Comparison of ENCODE assay signal across 9 cellular contexts in the genomic region with DNA sequence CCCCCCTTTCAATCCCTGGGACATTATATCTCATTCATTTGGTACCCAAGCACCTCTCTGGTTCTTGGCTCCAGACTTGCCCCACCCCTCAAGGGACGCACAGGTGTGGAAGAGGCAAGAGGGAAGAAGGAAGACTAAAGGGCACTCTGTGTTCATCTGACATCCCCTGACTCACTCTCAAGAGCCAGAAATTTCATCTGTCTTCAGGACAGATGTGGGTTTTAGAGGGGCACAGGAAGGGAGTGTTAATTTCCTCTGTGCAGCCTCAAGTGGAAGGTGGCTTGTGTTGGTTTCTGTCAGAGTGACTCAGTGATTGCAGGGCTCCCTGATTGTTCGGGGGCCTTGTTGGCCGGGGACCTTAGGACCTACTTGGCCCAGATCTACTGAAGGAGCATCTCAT. TPM values are rescaled to one million over a fixed set of nuclear protein-coding genes. Genes with fewer than 3 reads are reported as not detected.
DNase-seq lines count a peak whose midpoint lies in the region; ATAC-seq, FAIRE-seq and TF ChIP-seq lines count a peak whose summit lies in the region.
"Had no signal": no experiment of that assay in that cellular context is flagged by ENCODE, and none has a peak within 500 bp of the region (broad histone marks: within the 10 kb centered on the region; RNA-seq: fewer than 3 reads in every experiment).

No MANE protein-coding gene starts in this region.

- H3K9ac ChIP-seq in keratinocyte (ENCODE audit: control insufficient read depth, extremely low read depth, insufficient read depth, low read length): no peak overlapping the region

- H3K36me3 Mint-ChIP-seq in activated naive CD4-positive, alpha-beta T cell treated with anti-CD3 and anti-CD28 coated beads, Interleukin-2, amount 50 U/mL, for 24 hours: peaks cover 2% of the 10 kb centered on the region
- H3K36me3 Mint-ChIP-seq in activated CD8-positive, alpha-beta T cell treated with anti-CD3 and anti-CD28 coated beads, Interleukin-2, amount 10 ng/mL, durations not matched to agents 7 days and 5 days (ENCODE audit: low read depth): no peaks in the 10 kb centered on the region
- H3K36me3 Mint-ChIP-seq in type B pancreatic cell: peaks cover 8% of the 10 kb centered on the region

- no peak overlapping the region for H2AFZ ChIP-seq in keratinocyte (ENCODE audit: control insufficient read depth, low read length)

- FAIRE-seq in keratinocyte (lab: Jason Lieb, UNC): peak; percentile 36

- TF ChIP-seq CTCF in keratinocyte (optimal IDR thresholded peaks at IDR 0.05 in 1 of 3, IDR thresholded peaks at IDR 0.05 in 1 of 3, conservative IDR thresholded peaks at IDR 0.05 in 1 of 3; ENCODE audit: extremely low read depth in 1 of 3, insufficient read depth in 2 of 3, low read length in 3 of 3) (no peak), type B pancreatic cell (conservative IDR thresholded peaks at IDR 0.05) (no peak)

- H3K27ac ChIP-seq in keratinocyte (ENCODE audit: control insufficient read depth, insufficient read depth, low read length): peak overlapping the region; percentile 70

- peaks cover 2% of the 10 kb centered on the region for H3K9me1 ChIP-seq in keratinocyte (ENCODE audit: control insufficient read depth, extremely low read depth, insufficient read depth, low read length)

- H4K20me1 ChIP-seq in keratinocyte (ENCODE audit: control insufficient read depth, extremely low read depth, insufficient read depth, low read length): no peaks in the 10 kb centered on the region

- H3K79me2 ChIP-seq in keratinocyte (ENCODE audit: control insufficient read depth, insufficient read depth, low read length): no peaks in the 10 kb centered on the region

- H3K4me3 Mint-ChIP-seq in activated naive CD4-positive, alpha-beta T cell treated with anti-CD3 and anti-CD28 coated beads, Interleukin-2, amount 50 U/mL, for 24 hours: peak overlapping the region; percentile 92
- H3K4me3 Mint-ChIP-seq in activated CD8-positive, alpha-beta T cell treated with anti-CD3 and anti-CD28 coated beads, Interleukin-2, amount 10 ng/mL, durations not matched to agents 7 days and 5 days: peak overlapping the region; percentile 65
- H3K4me3 Mint-ChIP-seq in type B pancreatic cell: peak overlapping the region; percentile 67

- DNase-seq in activated naive CD4-positive, alpha-beta T cell treated with Interleukin-2 at 50 U/mL for 16 hours: no peak
- peak; percentile 45 for DNase-seq in activated CD8-positive, alpha-beta T cell treated with anti-CD3 and anti-CD28 coated beads, Interleukin-2, amount 10 ng/mL, durations not matched to agents 7 days and 5 days
- no peak for DNase-seq in keratinocyte (ENCODE audit: low read depth, low spot score)
- DNase-seq in type B pancreatic cell (ENCODE audit: extremely low spot score, unreplicated experiment): no peak
- no peak for DNase-seq in C1 segment of cervical spinal cord (lab: John Stamatoyannopoulos, UW)
- DNase-seq in stimulated activated CD4-positive, alpha-beta T cell treated with anti-CD3 and anti-CD28 coated beads, Interleukin-12 subunit alpha, Interleukin-12 subunit beta, amount 100 ng/mL, for 4 hours: no peak

- H3K4me2 ChIP-seq in keratinocyte (ENCODE audit: control insufficient read depth, extremely low read depth, insufficient read depth, low read depth, low read length): peak overlapping the region; percentile 38

- no peaks in the 10 kb centered on the region for H3K27me3 ChIP-seq in keratinocyte (ENCODE audit: control insufficient read depth, extremely low read depth, insufficient read depth, low read length)

- no peaks in the 10 kb centered on the region for H3K27me3 Mint-ChIP-seq in activated naive CD4-positive, alpha-beta T cell treated with anti-CD3 and anti-CD28 coated beads, Interleukin-2, amount 50 U/mL, for 24 hours
- peaks cover 12% of the 10 kb centered on the region for H3K27me3 Mint-ChIP-seq in activated CD8-positive, alpha-beta T cell treated with anti-CD3 and anti-CD28 coated beads, Interleukin-2, amount 10 ng/mL, durations not matched to agents 7 days and 5 days (ENCODE audit: low read depth)
- peaks cover 58% of the 10 kb centered on the region for H3K27me3 Mint-ChIP-seq in type B pancreatic cell

- peak; percentile 25 for ATAC-seq in activated CD8-positive, alpha-beta T cell treated with anti-CD3 and anti-CD28 coated beads, Interleukin-2, amount 10 ng/mL, durations not matched to agents 7 days and 5 days
- no peak for ATAC-seq in GM18519 (IDR thresholded peaks at IDR 0.05; ENCODE audit: low FRiP score, unreplicated experiment)

- no peak overlapping the region for H3K4me3 ChIP-seq in keratinocyte (ENCODE audit: control insufficient read depth in 2 of 3, extremely low read depth in 1 of 3, insufficient read depth in 2 of 3, low read depth in 1 of 3, low read length in 3 of 3)

- no peaks in the 10 kb centered on the region for H3K9me3 ChIP-seq in keratinocyte (ENCODE audit: control insufficient read depth, low read depth, low read length)

- H3K9me3 Mint-ChIP-seq in activated naive CD4-positive, alpha-beta T cell treated with anti-CD3 and anti-CD28 coated beads, Interleukin-2, amount 50 U/mL, for 24 hours: no peaks in the 10 kb centered on the region
- no peaks in the 10 kb centered on the region for H3K9me3 Mint-ChIP-seq in activated CD8-positive, alpha-beta T cell treated with anti-CD3 and anti-CD28 coated beads, Interleukin-2, amount 10 ng/mL, durations not matched to agents 7 days and 5 days (ENCODE audit: insufficient read depth)
- H3K9me3 Mint-ChIP-seq in type B pancreatic cell: no peaks in the 10 kb centered on the region

- H3K36me3 ChIP-seq in keratinocyte (ENCODE audit: control insufficient read depth in 2 of 2, extremely low read depth in 1 of 2, insufficient read depth in 2 of 2, low read length in 2 of 2): no peaks in the 10 kb centered on the region

- peak overlapping the region; percentile 92 for H3K27ac Mint-ChIP-seq in activated naive CD4-positive, alpha-beta T cell treated with anti-CD3 and anti-CD28 coated beads, Interleukin-2, amount 50 U/mL, for 24 hours
- H3K27ac Mint-ChIP-seq in activated CD8-positive, alpha-beta T cell treated with anti-CD3 and anti-CD28 coated beads, Interleukin-2, amount 10 ng/mL, durations not matched to agents 7 days and 5 days: peak overlapping the region; percentile 78
- peak overlapping the region; percentile 92 for H3K27ac Mint-ChIP-seq in type B pancreatic cell

- dilution Hi-C loops in keratinocyte (cut with MboI; ENCODE audit: extremely low pct_ligation_motif_present, low sequenced_read_pairs): no loop called here

- CTCF ChIA-PET in activated CD8-positive, alpha-beta T cell treated with anti-CD3 and anti-CD28 coated beads, Interleukin-2, amount 10 ng/mL, durations not matched to agents 7 days and 5 days (lab: Charles Lee): interaction anchor here (0.6 to 2.1 kb wide), 33 partner anchors 8 to 393 kb away, joined by 3 to 14 read pairs (median 4); a partner anchor contains a TSS

- peaks cover 36% of the 10 kb centered on the region for H3K4me1 ChIP-seq in keratinocyte (ENCODE audit: control insufficient read depth, extremely low read depth, insufficient read depth, low read length)

- peaks cover 51% of the 10 kb centered on the region for H3K4me1 Mint-ChIP-seq in activated naive CD4-positive, alpha-beta T cell treated with anti-CD3 and anti-CD28 coated beads, Interleukin-2, amount 50 U/mL, for 24 hours
- peaks cover 70% of the 10 kb centered on the region for H3K4me1 Mint-ChIP-seq in activated CD8-positive, alpha-beta T cell treated with anti-CD3 and anti-CD28 coated beads, Interleukin-2, amount 10 ng/mL, durations not matched to agents 7 days and 5 days (ENCODE audit: low read depth)
- H3K4me1 Mint-ChIP-seq in type B pancreatic cell (ENCODE audit: unreplicated experiment): peaks cover 13% of the 10 kb centered on the region

- POLR2A ChIA-PET in activated CD8-positive, alpha-beta T cell treated with anti-CD3 and anti-CD28 coated beads, Interleukin-2, amount 10 ng/mL, durations not matched to agents 7 days and 5 days (lab: Charles Lee): interaction anchor here (0.7 to 4.0 kb wide), 3 partner anchors 8 to 68 kb away, joined by 3 to 17 read pairs (median 3); no protein-coding TSS in a partner anchor

RNA-seq across cellular contexts. Expression of a gene that starts 2.4 kb away (rescaled TPM):
- total RNA-seq in activated CD8-positive, alpha-beta T cell treated with anti-CD3 and anti-CD28 coated beads, Interleukin-2, amount 10 ng/mL, durations not matched to agents 7 days and 5 days: under 1 TPM; 0.23 to 0.26 TPM
- polyA plus RNA-seq in keratinocyte: 0.05 to 0.08 TPM (median 0.05 TPM) in 3 replicates
- polyA plus RNA-seq in keratinocyte (2011; ENCODE audit: low read depth): not detected
- polyA plus RNA-seq in keratinocyte (2011; cell fraction: cytosol; rRNA removed): 0.05 TPM in 1 of 2 replicates, not detected in the other
- polyA plus RNA-seq in keratinocyte (2011; cell fraction: nucleus; rRNA removed): 0.08 and 0.09 TPM in 2 replicates
- polyA plus RNA-seq in keratinocyte (2012; ENCODE audit: low replicate concordance): 0.17 and 0.27 TPM in 2 replicates
- not detected in 3 replicates for polyA minus RNA-seq in keratinocyte
- polyA minus RNA-seq in keratinocyte (2011; cell fraction: cytosol; rRNA and poly(A)+ RNA removed): not detected
- polyA minus RNA-seq in keratinocyte (2011; cell fraction: nucleus; rRNA and poly(A)+ RNA removed): not detected in 2 replicates
- total RNA-seq in type B pancreatic cell (ENCODE audit: low replicate concordance): 0.43 and 0.45 TPM in 2 replicates
- total RNA-seq: bronchial epithelial cell had no signal

RNA-seq across cellular contexts. Expression of a gene that starts 5.6 kb away (rescaled TPM):
- 1 to 10 TPM; 2.4 to 2.7 TPM for total RNA-seq in activated CD8-positive, alpha-beta T cell treated with anti-CD3 and anti-CD28 coated beads, Interleukin-2, amount 10 ng/mL, durations not matched to agents 7 days and 5 days
- 0.05 to 0.13 TPM (median 0.12 TPM) in 3 replicates for polyA plus RNA-seq in keratinocyte
- polyA plus RNA-seq in keratinocyte (2011; ENCODE audit: low read depth): 0.77 TPM
- 0.07 and 0.16 TPM in 2 replicates for polyA plus RNA-seq in keratinocyte (2011; cell fraction: cytosol; rRNA removed)
- 0.17 and 0.22 TPM in 2 replicates for polyA plus RNA-seq in keratinocyte (2011; cell fraction: nucleus; rRNA removed)
- 2.3 TPM in 1 of 2 replicates, not detected in the other for polyA plus RNA-seq in keratinocyte (2012; ENCODE audit: low replicate concordance)
- 0.10 to 0.98 TPM (median 0.10 TPM) in 3 replicates for polyA minus RNA-seq in keratinocyte
- 0.96 TPM for polyA minus RNA-seq in keratinocyte (2011; cell fraction: cytosol; rRNA and poly(A)+ RNA removed)
- 0.54 TPM in 1 of 2 replicates, not detected in the other for polyA minus RNA-seq in keratinocyte (2011; cell fraction: nucleus; rRNA and poly(A)+ RNA removed)
- total RNA-seq in type B pancreatic cell (ENCODE audit: low replicate concordance): not detected in 2 replicates

RNA-seq across cellular contexts. Expression of a gene that starts 16.3 kb away (rescaled TPM):
- total RNA-seq in activated CD8-positive, alpha-beta T cell treated with anti-CD3 and anti-CD28 coated beads, Interleukin-2, amount 10 ng/mL, durations not matched to agents 7 days and 5 days: not detected
- polyA plus RNA-seq in keratinocyte: 0.18 to 0.61 TPM (median 0.19 TPM) in 3 replicates
- 6.4 TPM for polyA plus RNA-seq in keratinocyte (2011; ENCODE audit: low read depth)
- 0.10 TPM in 1 of 2 replicates, not detected in the other for polyA plus RNA-seq in keratinocyte (2011; cell fraction: cytosol; rRNA removed)
- 0.33 TPM in 1 of 2 replicates, not detected in the other for polyA plus RNA-seq in keratinocyte (2011; cell fraction: nucleus; rRNA removed)
- 11.5 TPM in 1 of 2 replicates, not detected in the other for polyA plus RNA-seq in keratinocyte (2012; ENCODE audit: low replicate concordance)
- 0.20 to 1.0 TPM (median 0.46 TPM) in 3 replicates for polyA minus RNA-seq in keratinocyte
- not detected for polyA minus RNA-seq in keratinocyte (2011; cell fraction: cytosol; rRNA and poly(A)+ RNA removed)
- polyA minus RNA-seq in keratinocyte (2011; cell fraction: nucleus; rRNA and poly(A)+ RNA removed): not detected in 2 replicates
- not detected in 2 replicates for total RNA-seq in type B pancreatic cell (ENCODE audit: low replicate concordance)
- total RNA-seq: bronchial epithelial cell had no signal

RNA-seq across cellular contexts. Expression of a gene that starts 32.0 kb away (rescaled TPM):
- under 1 TPM; 0.16 to 0.32 TPM for total RNA-seq in activated CD8-positive, alpha-beta T cell treated with anti-CD3 and anti-CD28 coated beads, Interleukin-2, amount 10 ng/mL, durations not matched to agents 7 days and 5 days
- polyA plus RNA-seq in keratinocyte: not detected in 3 replicates
- polyA plus RNA-seq in keratinocyte (2011; ENCODE audit: low read depth): not detected
- not detected in 2 replicates for polyA plus RNA-seq in keratinocyte (2011; cell fraction: cytosol; rRNA removed)
- 0.04 TPM in 1 of 2 replicates, not detected in the other for polyA plus RNA-seq in keratinocyte (2011; cell fraction: nucleus; rRNA removed)
- not detected in 2 replicates for polyA plus RNA-seq in keratinocyte (2012; ENCODE audit: low replicate concordance)
- polyA minus RNA-seq in keratinocyte: not detected in 3 replicates
- not detected for polyA minus RNA-seq in keratinocyte (2011; cell fraction: cytosol; rRNA and poly(A)+ RNA removed)
- not detected in 2 replicates for polyA minus RNA-seq in keratinocyte (2011; cell fraction: nucleus; rRNA and poly(A)+ RNA removed)
- total RNA-seq in type B pancreatic cell (ENCODE audit: low replicate concordance): not detected in 2 replicates
- total RNA-seq: bronchial epithelial cell had no signal

RNA-seq across cellular contexts. Expression of a gene that starts 46.9 kb away (rescaled TPM):
- total RNA-seq in activated CD8-positive, alpha-beta T cell treated with anti-CD3 and anti-CD28 coated beads, Interleukin-2, amount 10 ng/mL, durations not matched to agents 7 days and 5 days: 10 to 100 TPM; 14.6 to 16.4 TPM
- 7.1 to 10.4 TPM (median 9.7 TPM) in 3 replicates for polyA plus RNA-seq in keratinocyte
- polyA plus RNA-seq in keratinocyte (2011; ENCODE audit: low read depth): 14.3 TPM
- polyA plus RNA-seq in keratinocyte (2011; cell fraction: cytosol; rRNA removed): 6.2 and 8.2 TPM in 2 replicates
- polyA plus RNA-seq in keratinocyte (2011; cell fraction: nucleus; rRNA removed): 10.4 and 10.5 TPM in 2 replicates
- polyA plus RNA-seq in keratinocyte (2012; ENCODE audit: low replicate concordance): 5.6 and 9.6 TPM in 2 replicates
- 5.0 to 9.3 TPM (median 6.6 TPM) in 3 replicates for polyA minus RNA-seq in keratinocyte
- polyA minus RNA-seq in keratinocyte (2011; cell fraction: cytosol; rRNA and poly(A)+ RNA removed): 2.3 TPM
- 4.3 and 6.1 TPM in 2 replicates for polyA minus RNA-seq in keratinocyte (2011; cell fraction: nucleus; rRNA and poly(A)+ RNA removed)
- 8.9 and 10.0 TPM in 2 replicates for total RNA-seq in type B pancreatic cell (ENCODE audit: low replicate concordance)
